In genomic region chr20:23656372-23656771, GRCh38 we compare ENCODE assay signal across 19 cellular contexts. TPM values are rescaled to one million over a fixed set of nuclear protein-coding genes. Genes with fewer than 3 reads are reported as not detected.
DNase-seq lines count a peak whose midpoint lies in the region; ATAC-seq and TF ChIP-seq lines count a peak whose summit lies in the region.
"Had no signal": no experiment of that assay in that cellular context is flagged by ENCODE, and none has a peak within 500 bp of the region (broad histone marks: within the 10 kb centered on the region; RNA-seq: fewer than 3 reads in every experiment).

No MANE protein-coding gene starts in this region.

- no peaks in the 10 kb centered on the region for H3K79me2 ChIP-seq in GM23248 (ENCODE audit: insufficient read depth)

- H3K9me2 ChIP-seq in GM23248 (ENCODE audit: insufficient read depth) = no peaks in the 10 kb centered on the region

- TF ChIP-seq EP300 in stomach (IDR thresholded peaks at IDR 0.05) = no peak

- H3K4me2 ChIP-seq in GM23248 (ENCODE audit: unreplicated experiment) = no peak overlapping the region
- H3K4me2 ChIP-seq: neural progenitor cell had no signal

- ATAC-seq in mucosa of descending colon (peak; percentile 27), GM19395 (IDR thresholded peaks at IDR 0.05; ENCODE audit: unreplicated experiment) (no peak)
- ATAC-seq: activated T-cell treated with anti-CD3 and anti-CD28 coated beads, Interleukin-2, amount 50 U/mL, for 4 hours had no signal

- in situ Hi-C loops in GM23248 (cut with MboI) = no loop called here

- H3K4me3 ChIP-seq in GM23248 (no peak overlapping the region), esophagus squamous epithelium (peak overlapping the region in 1 of 4 donors; percentile 17), mucosa of descending colon (no peak overlapping the region), stomach (no peak overlapping the region)
- H3K4me3 ChIP-seq: neural progenitor cell had no signal

- H4K20me1 ChIP-seq in GM23248 (ENCODE audit: insufficient read depth) = no peaks in the 10 kb centered on the region

- H3K9me3 ChIP-seq in GM23248 (ENCODE audit: low read depth) = no peaks in the 10 kb centered on the region
- no peaks in the 10 kb centered on the region for H3K9me3 ChIP-seq in esophagus squamous epithelium
- no peaks in the 10 kb centered on the region for H3K9me3 ChIP-seq in mucosa of descending colon
- H3K9me3 ChIP-seq in stomach = no peaks in the 10 kb centered on the region
- H3K9me3 ChIP-seq: Caco-2 had no signal

- intact Hi-C loops in esophagus squamous epithelium (cut with DNase I) (no loop called here), mucosa of descending colon (cut with DNase I, micrococcal nuclease) (no loop called here), stomach (cut with DNase I; ENCODE audit: low total_unique reads) (no loop called here)

- peak overlapping the region; percentile 71 for H2AFZ ChIP-seq in GM23248

- TF ChIP-seq CTCF in esophagus squamous epithelium (IDR thresholded peaks at IDR 0.05) (no peak), mucosa of descending colon (IDR thresholded peaks at IDR 0.05) (no peak), stomach (IDR thresholded peaks at IDR 0.05) (no peak)

- H3F3A ChIP-seq in GM23248 (ENCODE audit: insufficient read depth) = no peaks in the 10 kb centered on the region

- no peaks in the 10 kb centered on the region; the same call in 1 of the 2 replicates for H3K4me1 ChIP-seq in GM23248 (ENCODE audit: insufficient read depth)
- H3K4me1 ChIP-seq in esophagus squamous epithelium = peaks cover 27 to 61% (median 27%) of the 10 kb centered on the region in 3 donors
- no peaks in the 10 kb centered on the region for H3K4me1 ChIP-seq in mucosa of descending colon (ENCODE audit: low read depth)
- peaks cover 0 to 35% (median 17%) of the 10 kb centered on the region in 4 donors for H3K4me1 ChIP-seq in stomach
- H3K4me1 ChIP-seq: neural progenitor cell had no signal

- H3K27me3 ChIP-seq in GM23248 (replicated peaks; ENCODE audit: insufficient read depth) = no peaks in the 10 kb centered on the region
- no peaks in the 10 kb centered on the region for H3K27me3 ChIP-seq in esophagus squamous epithelium
- no peaks in the 10 kb centered on the region for H3K27me3 ChIP-seq in stomach
- H3K27me3 ChIP-seq: neural progenitor cell had no signal

- no peak for DNase-seq in GM23248
- no peak for DNase-seq in esophagus squamous epithelium (lab: John Stamatoyannopoulos, UW)
- DNase-seq in mucosa of descending colon = peak in 1 of 3 donors; percentile 55
- no peak for DNase-seq in stomach
- DNase-seq in NCI-H748 treated with DMSO at 0.1 percent for 48 hours (lab: John Stamatoyannopoulos, UW) = no peak
- no peak for DNase-seq in glomerular visceral epithelial cell (ENCODE audit: extremely low spot score)
- no peak for DNase-seq in NCI-H1930 (lab: John Stamatoyannopoulos, UW)
- DNase-seq: activated CD4-positive, alpha-beta T cell treated with anti-CD3 and anti-CD28 coated beads, Interleukin-2, amount 50 U/mL, for 48 hours; activated T-cell treated with anti-CD3 and anti-CD28 coated beads, Interleukin-2, amount 50 U/mL, for 4 hours; Caco-2; dermis blood vessel endothelial cell; left colon; NCI-H2029 treated with DMSO at 0.1 percent for 48 hours; NCI-H69; stimulated activated CD4-positive, alpha-beta T cell treated with anti-CD3 and anti-CD28 coated beads, Interleukin-12 subunit alpha, Interleukin-12 subunit beta, amount 100 ng/mL, for 4 hours had no signal

- TF ChIP-seq POLR2A in esophagus squamous epithelium (IDR thresholded peaks at IDR 0.05) = no peak
- TF ChIP-seq POLR2A in stomach (IDR thresholded peaks at IDR 0.05) = no peak

- H3K36me3 ChIP-seq in GM23248 (ENCODE audit: low read depth) (no peaks in the 10 kb centered on the region), esophagus squamous epithelium (no peaks in the 10 kb centered on the region), mucosa of descending colon (ENCODE audit: low read depth) (no peaks in the 10 kb centered on the region), stomach (no peaks in the 10 kb centered on the region)
- H3K36me3 ChIP-seq: neural progenitor cell had no signal

- no peak overlapping the region for H3K9ac ChIP-seq in GM23248
- H3K9ac ChIP-seq: neural progenitor cell had no signal

- H3K27ac ChIP-seq in GM23248 = no peak overlapping the region
- peak overlapping the region; percentile 11 to 75 (median 72) for H3K27ac ChIP-seq in esophagus squamous epithelium
- peak overlapping the region in 4 of 5 donors; percentile 48 to 71 (median 57) for H3K27ac ChIP-seq in stomach
- H3K27ac ChIP-seq: neural progenitor cell had no signal

- WGBS in GM23248 (ENCODE audit: low coverage in 1 of 2, low lambda C conversion rate in 2 of 2, missing lambda C conversion rate in 2 of 2), 2 experiments = 77 to 84% methylated on average over 10 of the region's 10 CpGs
- 67 to 82% methylated on average over 6 to 7 of the region's 10 CpGs for WGBS in esophagus squamous epithelium, 2 donors
- 73 to 82% (median 79%) methylated on average over 10 of the region's 10 CpGs for WGBS in stomach, 5 donors

RNA-seq across cellular contexts. Expression of gene CST3, which starts 18.6 kb away (rescaled TPM):
- total RNA-seq in GM23248 (2014; rRNA removed; shearing (Covaris generic)) = 396 and 478 TPM in 2 replicates
- polyA plus RNA-seq in GM23248 (2016; fragmentation: Nextera tagmentation; extraction: Ambion mirVana) (782 and 784 TPM in 2 replicates), stomach (100 to 1,000 TPM; 355 to 952 (median 410) TPM)
- total RNA-seq in esophagus squamous epithelium (100 to 1,000 TPM; 323 to 899 (median 600) TPM), mucosa of descending colon (100 to 1,000 TPM; 763 to 916 (median 852) TPM), stomach (1,000 to 10,000 TPM in 1 of 5 donors, 100 to 1,000 TPM in 4; 231 to 2,024 (median 730) TPM)

RNA-seq across cellular contexts. Expression of gene CST4, which starts 32.5 kb away (rescaled TPM):
- total RNA-seq in GM23248 (2014; rRNA removed; shearing (Covaris generic)) = not detected in 2 replicates
- polyA plus RNA-seq in GM23248 (2016; fragmentation: Nextera tagmentation; extraction: Ambion mirVana) (not detected in 2 replicates), stomach (not detected)
- total RNA-seq in esophagus squamous epithelium (not detected), mucosa of descending colon (not detected), stomach (not detected)
- total RNA-seq: activated T-cell treated with anti-CD3 and anti-CD28 coated beads, Interleukin-2, amount 50 U/mL, for 4 hours; dermis blood vessel endothelial cell; left colon; subcutaneous adipose tissue had no signal
- polyA plus RNA-seq: AG04450 had no signal

RNA-seq across cellular contexts. Expression of gene CST9, which starts 50.7 kb away (rescaled TPM):
- total RNA-seq in GM23248 (2014; rRNA removed; shearing (Covaris generic)) = not detected in 2 replicates
- polyA plus RNA-seq in GM23248 (2016; fragmentation: Nextera tagmentation; extraction: Ambion mirVana) (not detected in 2 replicates), stomach (not detected)
- total RNA-seq in esophagus squamous epithelium (not detected), mucosa of descending colon (not detected), stomach (not detected)
- total RNA-seq: activated T-cell treated with anti-CD3 and anti-CD28 coated beads, Interleukin-2, amount 50 U/mL, for 4 hours; Caco-2; dermis blood vessel endothelial cell; left colon; subcutaneous adipose tissue had no signal
- polyA plus RNA-seq: AG04450 had no signal
